12 cellular contexts compared by ENCODE assay signal in the genomic region with DNA sequence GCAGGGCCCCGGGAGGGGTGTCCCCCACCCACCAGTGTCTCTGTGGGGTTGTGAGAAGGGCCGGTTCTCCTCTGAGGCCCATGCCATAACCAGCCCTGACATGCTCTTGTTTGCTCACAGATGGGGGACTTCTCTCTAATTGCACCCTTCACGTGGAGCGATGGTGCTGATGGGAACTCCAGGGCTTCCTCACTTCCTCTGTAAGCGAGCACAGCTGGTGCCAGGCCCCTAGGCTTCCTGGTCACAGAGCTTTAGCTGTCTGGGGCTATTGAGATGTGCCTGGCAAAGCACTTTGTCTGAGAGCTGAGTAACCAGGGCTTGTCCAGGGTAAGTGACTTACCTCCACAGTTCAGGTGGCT. TPM values are rescaled to one million over a fixed set of nuclear protein-coding genes. Genes with fewer than 3 reads are reported as not detected.
A peak's percentile ranks its signal among the peaks of the same experiment; 100 is the strongest.
DNase-seq lines count a peak whose midpoint lies in the region; ATAC-seq, FAIRE-seq and TF ChIP-seq lines count a peak whose summit lies in the region.
"Had no signal": no experiment of that assay in that cellular context is flagged by ENCODE, and none has a peak within 500 bp of the region (broad histone marks: within the 10 kb centered on the region; RNA-seq: fewer than 3 reads in every experiment).

No MANE protein-coding gene starts in this region.

- no peak for TF ChIP-seq CTCF in bronchial epithelial cell (IDR thresholded peaks at IDR 0.05; ENCODE audit: insufficient read depth, low read length, severe bottlenecking)

- DNase-seq in DMS153 (lab: John Stamatoyannopoulos, UW) (peak; percentile 67), bronchial epithelial cell (ENCODE audit: low read depth) (peak; percentile 84), NOMO-1 (lab: John Stamatoyannopoulos, UW; ENCODE audit: unreplicated experiment in 2 of 2) (no peak), NCI-H82 treated with DMSO at 0.1 percent for 48 hours (lab: John Stamatoyannopoulos, UW; ENCODE audit: unreplicated experiment) (no peak), hypothalamus (lab: John Stamatoyannopoulos, UW) (no peak), AML-193 (lab: John Stamatoyannopoulos, UW) (no peak)
- DNase-seq: activated T-cell treated with anti-CD3 and anti-CD28 coated beads, Interleukin-2, amount 50 U/mL, for 4 hours; Calu3; occipital lobe had no signal

- ATAC-seq in GM19023 (IDR thresholded peaks at IDR 0.05; ENCODE audit: unreplicated experiment) (peak; percentile 85), HG03575 (IDR thresholded peaks at IDR 0.05; ENCODE audit: extremely low read depth, insufficient number of reproducible peaks, low FRiP score, unreplicated experiment) (peak; percentile 45)

- FAIRE-seq in bronchial epithelial cell (lab: Jason Lieb, UNC), result no peak

- H3K27me3 ChIP-seq in bronchial epithelial cell (ENCODE audit: control insufficient read depth, insufficient read depth, low read length), result no peaks in the 10 kb centered on the region
- H3K27me3 ChIP-seq: SJSA1 had no signal

- no peak overlapping the region for H3K4me3 ChIP-seq in bronchial epithelial cell (ENCODE audit: low read depth, low read length)
- H3K4me3 ChIP-seq: SJSA1 had no signal

- no peaks in the 10 kb centered on the region for H3K36me3 ChIP-seq in bronchial epithelial cell (ENCODE audit: control insufficient read depth, insufficient read depth, low read length)
- H3K36me3 ChIP-seq: SJSA1 had no signal

RNA-seq across cellular contexts. Expression of gene PHF2, which starts 36.4 kb away (rescaled TPM):
- total RNA-seq in bronchial epithelial cell, result 10.0 and 10.9 TPM in 2 replicates

Comparison
In these comparisons a context has a peak if more than half of its experiments do, and no peak if none do; other contexts are left out.
1. DNase-seq: peak in DMS153 (single experiment) and bronchial epithelial cell (single experiment); none in NOMO-1 (0 of 2), NCI-H82 treated with DMSO at 0.1 percent for 48 hours (single experiment), hypothalamus (0 of 51) and AML-193 (0 of 2).